In the genomic region with DNA sequence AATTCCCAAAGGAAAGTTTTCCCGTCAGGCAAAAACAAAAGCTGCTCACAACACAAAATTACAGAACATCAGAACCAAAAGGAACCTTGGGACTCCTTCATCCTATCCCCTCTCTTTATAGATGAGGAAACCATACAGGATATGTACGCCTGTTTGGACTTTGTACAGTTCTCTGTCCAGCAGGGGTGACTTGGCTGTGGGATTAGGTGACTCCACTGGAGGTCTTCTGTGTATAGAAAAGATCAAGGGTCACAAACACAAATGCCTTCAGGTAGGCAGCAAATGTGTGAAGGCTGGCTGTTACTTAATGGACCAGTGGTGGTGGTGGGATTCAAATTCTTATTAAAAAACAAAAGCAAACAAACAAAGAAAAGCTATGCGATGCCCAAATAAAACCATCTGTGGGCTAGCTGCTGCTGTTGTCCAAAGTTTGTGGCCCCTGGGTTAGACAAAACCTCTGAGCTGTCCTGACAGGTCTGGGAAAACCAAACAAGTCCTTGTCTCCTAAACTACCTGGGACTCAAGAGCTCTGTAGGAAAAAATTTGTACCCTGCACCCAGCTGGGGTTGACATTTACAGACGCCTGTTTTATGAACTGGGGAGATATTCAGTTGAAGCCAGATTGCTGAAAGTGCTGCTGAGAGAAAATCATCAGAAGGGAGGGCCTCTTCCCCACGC, we compare ENCODE assay signal across 10 cellular contexts. TPM values are rescaled to one million over a fixed set of nuclear protein-coding genes. Genes with fewer than 3 reads are reported as not detected.
DNase-seq lines count a peak whose midpoint lies in the region; ATAC-seq, FAIRE-seq and TF ChIP-seq lines count a peak whose summit lies in the region.
"Had no signal": no experiment of that assay in that cellular context is flagged by ENCODE, and none has a peak within 500 bp of the region (broad histone marks: within the 10 kb centered on the region; RNA-seq: fewer than 3 reads in every experiment).

No MANE protein-coding gene starts in this region.

- peaks cover 31% of the 10 kb centered on the region for H3K4me1 Mint-ChIP-seq in GM23338
- peaks cover 48% of the 10 kb centered on the region for H3K4me1 Mint-ChIP-seq in activated T-helper 1 cell treated with anti-CD3 and anti-CD28 coated beads, Interleukin-12 subunit alpha, Interleukin-12 subunit beta, Interleukin-2, Interleukin-4 antibody, amounts not matched to agents 30 ng/mL and 10 ng/mL and 1 ng/mL, durations not matched to agents 14 hours and 24 hours and 36 hours (ENCODE audit: low read depth)
- peaks cover 27% of the 10 kb centered on the region for H3K4me1 Mint-ChIP-seq in mesothelial cell of epicardium

- peak overlapping the region; percentile 80 for H3K4me2 ChIP-seq in A549
- H3K4me2 ChIP-seq in GM23338: peak overlapping the region; percentile 84

- H3K36me3 Mint-ChIP-seq in GM23338 (ENCODE audit: low read depth): peaks cover 32% of the 10 kb centered on the region
- no peaks in the 10 kb centered on the region for H3K36me3 Mint-ChIP-seq in activated T-helper 1 cell treated with anti-CD3 and anti-CD28 coated beads, Interleukin-12 subunit alpha, Interleukin-12 subunit beta, Interleukin-2, Interleukin-4 antibody, amounts not matched to agents 30 ng/mL and 10 ng/mL and 1 ng/mL, durations not matched to agents 14 hours and 24 hours and 36 hours (ENCODE audit: low read depth)
- H3K36me3 Mint-ChIP-seq in mesothelial cell of epicardium: peaks cover 11% of the 10 kb centered on the region

- peak overlapping the region; percentile 92 for H3K4me3 Mint-ChIP-seq in GM23338
- peak overlapping the region; percentile 94 for H3K4me3 Mint-ChIP-seq in activated T-helper 1 cell treated with anti-CD3 and anti-CD28 coated beads, Interleukin-12 subunit alpha, Interleukin-12 subunit beta, Interleukin-2, Interleukin-4 antibody, amounts not matched to agents 30 ng/mL and 10 ng/mL and 1 ng/mL, durations not matched to agents 14 hours and 24 hours and 36 hours
- peak overlapping the region; percentile 94 for H3K4me3 Mint-ChIP-seq in mesothelial cell of epicardium

- H3K27me3 Mint-ChIP-seq in GM23338 (ENCODE audit: insufficient read depth, low read depth, poor library complexity) (peaks cover 8% of the 10 kb centered on the region), mesothelial cell of epicardium (ENCODE audit: low read depth) (no peaks in the 10 kb centered on the region)
- peaks cover 10% of the 10 kb centered on the region for H3K27me3 Mint-ChIP-seq in activated T-helper 1 cell treated with anti-CD3 and anti-CD28 coated beads, Interleukin-12 subunit alpha, Interleukin-12 subunit beta, Interleukin-2, Interleukin-4 antibody, amounts not matched to agents 30 ng/mL and 10 ng/mL and 1 ng/mL, durations not matched to agents 14 hours and 24 hours and 36 hours (ENCODE audit: insufficient read depth)

- H3K79me2 ChIP-seq in GM23338 (replicated peaks; ENCODE audit: insufficient read depth): peaks cover 41% of the 10 kb centered on the region

- no peak for TF ChIP-seq RAD21 in A549 (conservative IDR thresholded peaks at IDR 0.05 in 1 of 2, IDR thresholded peaks at IDR 0.05 in 1 of 2)

- DNase-seq in A549 (ENCODE audit: low read depth in 1 of 2, low spot score in 1 of 2): no peak
- DNase-seq in GM23338 (ENCODE audit: low spot score): no peak
- DNase-seq in activated T-helper 1 cell treated with anti-CD3 and anti-CD28 coated beads, Interleukin-12 subunit alpha, Interleukin-12 subunit beta, Interleukin-2, Interleukin-4 antibody, amounts not matched to agents 30 ng/mL and 10 ng/mL and 1 ng/mL, durations not matched to agents 14 hours and 24 hours and 36 hours (ENCODE audit: low spot score): no peak
- no peak for DNase-seq in mesothelial cell of epicardium (ENCODE audit: low spot score in 2 of 2, unreplicated experiment in 2 of 2)
- DNase-seq in GM10266 (ENCODE audit: extremely low spot score): no peak
- no peak for DNase-seq in COR-L47 (lab: John Stamatoyannopoulos, UW)
- DNase-seq in NCI-H187 (lab: John Stamatoyannopoulos, UW): no peak
- DNase-seq: erythroblast had no signal

- peaks cover 10% of the 10 kb centered on the region for H4K20me1 ChIP-seq in GM23338 (replicated peaks; ENCODE audit: insufficient read depth)

- no peak overlapping the region for H2AFZ ChIP-seq in GM23338

- no peak overlapping the region for H3K27ac Mint-ChIP-seq in GM23338
- H3K27ac Mint-ChIP-seq in activated T-helper 1 cell treated with anti-CD3 and anti-CD28 coated beads, Interleukin-12 subunit alpha, Interleukin-12 subunit beta, Interleukin-2, Interleukin-4 antibody, amounts not matched to agents 30 ng/mL and 10 ng/mL and 1 ng/mL, durations not matched to agents 14 hours and 24 hours and 36 hours: no peak overlapping the region
- H3K27ac Mint-ChIP-seq in mesothelial cell of epicardium: no peak overlapping the region

- no peak for TF ChIP-seq EP300 in A549 (IDR thresholded peaks at IDR 0.05)
- no peak for TF ChIP-seq EP300 in gastroesophageal sphincter (IDR thresholded peaks at IDR 0.05)

- no peaks in the 10 kb centered on the region for H3K27me3 ChIP-seq in GM23338 (ENCODE audit: insufficient read depth)
- no peaks in the 10 kb centered on the region for H3K27me3 ChIP-seq in gastroesophageal sphincter

- H3K4me3 ChIP-seq in A549 (peak overlapping the region; percentile 67; the same call in 2 of the 3 replicates), GM23338 (peak overlapping the region; percentile 83; the same call in 1 of the 2 replicates), gastroesophageal sphincter (peak overlapping the region in 1 of 2 donors; percentile 91)

- H3K9me3 ChIP-seq in A549 (no peaks in the 10 kb centered on the region), gastroesophageal sphincter (no peaks in the 10 kb centered on the region)
- H3K9me3 ChIP-seq: mucosa of descending colon had no signal

- H3K36me3 ChIP-seq in GM23338 (ENCODE audit: insufficient read depth): 0 out of 2 replicates have a peak, but pooled peaks cover 6% of the 10 kb centered on the region
- no peaks in the 10 kb centered on the region for H3K36me3 ChIP-seq in gastroesophageal sphincter

- POLR2A ChIA-PET in A549 (lab: Yijun Ruan, JAX): interaction anchor here (0.9 to 2.5 kb wide), 5 partner anchors 18 to 173 kb away, joined by 3 to 18 read pairs (median 9); a partner anchor contains a TSS

- H3K9me2 ChIP-seq in GM23338 (ENCODE audit: insufficient read depth): no peaks in the 10 kb centered on the region

- no peaks in the 10 kb centered on the region for H3F3A ChIP-seq in GM23338 (replicated peaks; ENCODE audit: low read depth)

- intact Hi-C loops in activated T-helper 1 cell treated with anti-CD3 and anti-CD28 coated beads, Interleukin-12 subunit alpha, Interleukin-12 subunit beta, Interleukin-2, Interleukin-4 antibody, amounts not matched to agents 30 ng/mL and 10 ng/mL and 1 ng/mL, durations not matched to agents 14 hours and 24 hours and 36 hours (cut with micrococcal nuclease): loop anchor here (5.0 to 10.0 kb wide), 4 partner anchors 300 to 1040 kb away; a partner anchor contains a TSS

- H3K9me3 Mint-ChIP-seq in GM23338 (no peaks in the 10 kb centered on the region; the same call in 2 of the 3 replicates), mesothelial cell of epicardium (peaks cover 5% of the 10 kb centered on the region)
- no peaks in the 10 kb centered on the region for H3K9me3 Mint-ChIP-seq in activated T-helper 1 cell treated with anti-CD3 and anti-CD28 coated beads, Interleukin-12 subunit alpha, Interleukin-12 subunit beta, Interleukin-2, Interleukin-4 antibody, amounts not matched to agents 30 ng/mL and 10 ng/mL and 1 ng/mL, durations not matched to agents 14 hours and 24 hours and 36 hours

- TF ChIP-seq CTCF in A549 (IDR thresholded peaks at IDR 0.05): no peak
- TF ChIP-seq CTCF in GM23338 (conservative IDR thresholded peaks at IDR 0.05; ENCODE audit: low read depth in 2 of 2): no peak
- TF ChIP-seq CTCF in mesothelial cell of epicardium (IDR thresholded peaks at IDR 0.05; ENCODE audit: unreplicated experiment): no peak
- no peak for TF ChIP-seq CTCF in GM10266 (IDR thresholded peaks at IDR 0.05; ENCODE audit: control insufficient read depth, insufficient read depth, low read depth, missing control alignments)
- TF ChIP-seq CTCF in gastroesophageal sphincter (IDR thresholded peaks at IDR 0.05): no peak

- ATAC-seq in A549 (no peak), GM23338 (no peak), gastroesophageal sphincter (no peak)

- H3K4me1 ChIP-seq in A549: peaks cover 16% of the 10 kb centered on the region
- peaks cover 14% of the 10 kb centered on the region for H3K4me1 ChIP-seq in GM23338 (ENCODE audit: insufficient read depth)
- H3K4me1 ChIP-seq in gastroesophageal sphincter: peaks cover 0 to 37% (median 9%) of the 10 kb centered on the region in 3 donors

- CTCF ChIA-PET in A549 (lab: Yijun Ruan, JAX): interaction anchor here (0.9 to 6.5 kb wide), 11 partner anchors 8 to 142 kb away, joined by 3 to 35 read pairs (median 8); no protein-coding TSS in a partner anchor

- WGBS in A549 (ENCODE audit: missing lambda C conversion rate): 82% methylated on average over 5 of the region's 5 CpGs
- WGBS in gastroesophageal sphincter (ENCODE audit: low coverage in 1 of 2), 2 donors: 66 to 85% methylated on average over 4 of the region's 5 CpGs

- TF ChIP-seq POLR2A in A549 (IDR thresholded peaks at IDR 0.05; ENCODE audit: low read length) (no peak), gastroesophageal sphincter (IDR thresholded peaks at IDR 0.05) (no peak)

- no peak for FAIRE-seq in A549 (lab: Jason Lieb, UNC)

- no peak overlapping the region for H3K27ac ChIP-seq in A549
- H3K27ac ChIP-seq in GM23338 (ENCODE audit: low read depth): no peak overlapping the region
- peak overlapping the region in 1 of 4 donors; percentile 94 for H3K27ac ChIP-seq in gastroesophageal sphincter

TF ChIP-seq in A549, 52 proteins besides CTCF, POLR2A, EP300 and RAD21 (continues in another document):
- TF ChIP-seq EHF (CRISPR knock-in tag; IDR thresholded peaks at IDR 0.05) (no peak), BHLHE40 (IDR thresholded peaks at IDR 0.05; ENCODE audit: low read depth, low read length) (no peak)

TF ChIP-seq in GM23338, 12 proteins besides CTCF, POLR2A, EP300 and RAD21 (continues in another document):
- TF ChIP-seq JUNB (IDR thresholded peaks at IDR 0.05; ENCODE audit: unreplicated experiment) (no peak), NANOG (IDR thresholded peaks at IDR 0.05; ENCODE audit: borderline replicate concordance) (no peak), STAT1 (IDR thresholded peaks at IDR 0.05; ENCODE audit: unreplicated experiment) (no peak)

RNA-seq across cellular contexts. Expression of a gene that starts 1.3 kb away (rescaled TPM):
- 9.2 and 9.3 TPM in 2 replicates for polyA plus RNA-seq in A549 (2011; rRNA removed)
- polyA plus RNA-seq in A549 (2012; cell fraction: cytosol; rRNA removed): 5.7 and 9.1 TPM in 2 replicates
- 10.7 TPM in 2 replicates for polyA plus RNA-seq in A549 (2012; cell fraction: nucleus; rRNA removed)
- 6.3 to 6.9 TPM (median 6.8 TPM) in 3 replicates for polyA plus RNA-seq in A549 (2017; fragmentation: RNase III; extraction: RNeasy Plus Mini Kit Qiagen cat#74134 plus additional on column Dnase treatment)
- 12.6 and 14.2 TPM in 2 replicates for polyA minus RNA-seq in A549 (2011; rRNA and poly(A)+ RNA removed)
- 20.7 and 24.4 TPM in 2 replicates for total RNA-seq in GM23338 (2014; rRNA removed; shearing (Covaris generic))
- 11.8 and 13.0 TPM in 2 replicates for polyA plus RNA-seq in GM23338 (2016; fragmentation: Nextera tagmentation; extraction: Ambion mirVana)
- 4.0 and 5.5 TPM in 2 replicates for total RNA-seq in activated T-helper 1 cell treated with anti-CD3 and anti-CD28 coated beads, Interleukin-12 subunit alpha, Interleukin-12 subunit beta, Interleukin-2, Interleukin-4 antibody, amounts not matched to agents 30 ng/mL and 10 ng/mL and 1 ng/mL, durations not matched to agents 14 hours and 24 hours and 36 hours
- total RNA-seq in mesothelial cell of epicardium: 22.2 to 23.0 TPM (median 22.4 TPM) in 3 replicates
- 10 to 100 TPM; 26.3 to 48.9 (median 30.3) TPM for total RNA-seq in gastroesophageal sphincter
